ENCODE assay signal across 26 cellular contexts in genomic region chr16:73997340-73997711, GRCh38.
"Had no signal": no experiment of that assay in that cellular context is flagged by ENCODE, and none has a peak within 500 bp of the region (broad histone marks: within the 10 kb centered on the region; RNA-seq: fewer than 3 reads in every experiment).

No MANE protein-coding gene starts in this region.

- H3K36me3 ChIP-seq: brain microvascular endothelial cell, esophagus squamous epithelium, gastroesophageal sphincter had no signal

- H3K9me3 ChIP-seq: esophagus squamous epithelium had no signal

- H3K27ac ChIP-seq: brain microvascular endothelial cell, epithelial cell of prostate, esophagus squamous epithelium, gastroesophageal sphincter had no signal

- H3K4me1 ChIP-seq: esophagus squamous epithelium, gastroesophageal sphincter had no signal

- H3K4me1 Mint-ChIP-seq: activated CD4-positive, alpha-beta T cell treated with anti-CD3 and anti-CD28 coated beads for 36 hours; activated CD4-positive, alpha-beta T cell treated with anti-CD3 and anti-CD28 coated beads, Interleukin-2, amount 10 ng/mL, durations not matched to agents 24 days and 14 days; activated CD8-positive, alpha-beta memory T cell treated with anti-CD3 and anti-CD28 coated beads, Interleukin-2, amount 10 ng/mL, durations not matched to agents 7 days and 5 days; central memory CD8-positive, alpha-beta T cell had no signal

- ATAC-seq: activated CD4-positive, alpha-beta T cell treated with anti-CD3 and anti-CD28 coated beads for 36 hours; activated CD8-positive, alpha-beta memory T cell treated with anti-CD3 and anti-CD28 coated beads, Interleukin-2, amount 10 ng/mL, durations not matched to agents 7 days and 5 days; activated CD8-positive, alpha-beta T cell treated with anti-CD3 and anti-CD28 coated beads, Interleukin-2, amount 10 ng/mL, durations not matched to agents 7 days and 5 days had no signal

- H3K9me3 Mint-ChIP-seq: activated CD4-positive, alpha-beta memory T cell treated with anti-CD3 and anti-CD28 coated beads for 36 hours; activated CD4-positive, alpha-beta T cell treated with anti-CD3 and anti-CD28 coated beads, Interleukin-2, amount 10 ng/mL, durations not matched to agents 24 days and 14 days; activated T-helper 1 cell treated with anti-CD3 and anti-CD28 coated beads, Interleukin-12 subunit alpha, Interleukin-12 subunit beta, Interleukin-2, Interleukin-4 antibody, amounts not matched to agents 30 ng/mL and 10 ng/mL and 1 ng/mL, durations not matched to agents 14 hours and 24 hours and 36 hours had no signal

- H3K27me3 ChIP-seq: brain microvascular endothelial cell, esophagus squamous epithelium, gastroesophageal sphincter had no signal

- H3K27me3 Mint-ChIP-seq: activated CD4-positive, alpha-beta memory T cell treated with anti-CD3 and anti-CD28 coated beads for 36 hours; activated CD4-positive, alpha-beta T cell treated with anti-CD3 and anti-CD28 coated beads for 36 hours; activated CD4-positive, alpha-beta T cell treated with anti-CD3 and anti-CD28 coated beads, Interleukin-2, amount 10 ng/mL, durations not matched to agents 24 days and 14 days; activated CD8-positive, alpha-beta memory T cell treated with anti-CD3 and anti-CD28 coated beads, Interleukin-2, amount 10 ng/mL, durations not matched to agents 7 days and 5 days; activated naive CD8-positive, alpha-beta T cell; central memory CD8-positive, alpha-beta T cell had no signal

- H3K27ac Mint-ChIP-seq: activated CD4-positive, alpha-beta memory T cell treated with anti-CD3 and anti-CD28 coated beads for 36 hours; activated CD4-positive, alpha-beta T cell treated with anti-CD3 and anti-CD28 coated beads for 36 hours; activated CD4-positive, alpha-beta T cell treated with anti-CD3 and anti-CD28 coated beads, Interleukin-2, amount 10 ng/mL, durations not matched to agents 24 days and 14 days; activated CD8-positive, alpha-beta memory T cell treated with anti-CD3 and anti-CD28 coated beads, Interleukin-2, amount 10 ng/mL, durations not matched to agents 7 days and 5 days; activated CD8-positive, alpha-beta T cell treated with anti-CD3 and anti-CD28 coated beads, Interleukin-2, amount 10 ng/mL, durations not matched to agents 7 days and 5 days; activated naive CD8-positive, alpha-beta T cell; activated T-helper 1 cell treated with anti-CD3 and anti-CD28 coated beads, Interleukin-12 subunit alpha, Interleukin-12 subunit beta, Interleukin-2, Interleukin-4 antibody, amounts not matched to agents 30 ng/mL and 10 ng/mL and 1 ng/mL, durations not matched to agents 14 hours and 24 hours and 36 hours; activated T-helper 2 cell treated with anti-CD3 and anti-CD28 coated beads, Interferon-gamma antibody, Interleukin-2, Interleukin-4, amounts not matched to agents 10 μg/mL and 5 μg/mL and 100 μg/mL, durations not matched to agents 14 hours and 24 hours and 36 hours had no signal

- H3K36me3 Mint-ChIP-seq: activated CD4-positive, alpha-beta memory T cell treated with anti-CD3 and anti-CD28 coated beads for 36 hours; activated CD8-positive, alpha-beta memory T cell treated with anti-CD3 and anti-CD28 coated beads, Interleukin-2, amount 10 ng/mL, durations not matched to agents 7 days and 5 days; activated naive CD8-positive, alpha-beta T cell had no signal

- H3K4me3 ChIP-seq: esophagus squamous epithelium, gastroesophageal sphincter had no signal

- DNase-seq: activated CD4-positive, alpha-beta memory T cell treated with anti-CD3 and anti-CD28 coated beads for 36 hours; activated CD4-positive, alpha-beta T cell treated with anti-CD3 and anti-CD28 coated beads for 36 hours; activated CD4-positive, alpha-beta T cell treated with anti-CD3 and anti-CD28 coated beads, Interleukin-2, amount 10 ng/mL, durations not matched to agents 24 days and 14 days; activated CD4-positive, CD25-positive, alpha-beta regulatory T cell; activated CD4-positive, CD25-positive, alpha-beta regulatory T cell treated with anti-CD3 and anti-CD28 coated beads, Interleukin-2, amount 50 U/mL, for 72 hours; activated CD8-positive, alpha-beta memory T cell treated with anti-CD3 and anti-CD28 coated beads, Interleukin-2, amount 10 ng/mL, durations not matched to agents 7 days and 5 days; activated CD8-positive, alpha-beta memory T cell treated with anti-CD3 and anti-CD28 coated beads, Interleukin-2, amount 50 U/mL, for 4 hours; activated CD8-positive, alpha-beta T cell treated with anti-CD3 and anti-CD28 coated beads, Interleukin-2, amount 10 ng/mL, durations not matched to agents 7 days and 5 days; activated effector memory CD4-positive, alpha-beta T cell treated with anti-CD3 and anti-CD28 coated beads, Interleukin-2, amount 50 U/mL, for 16 hours; activated naive CD4-positive, alpha-beta T cell; activated naive CD4-positive, alpha-beta T cell treated with anti-CD3 and anti-CD28 coated beads, Interleukin-2, amount 50 U/mL, for 16 hours; activated T-cell treated with anti-CD3 and anti-CD28 coated beads, Interleukin-2, amount 50 U/mL, for 1 hour; activated T-cell treated with anti-CD3 and anti-CD28 coated beads, Interleukin-2, amount 50 U/mL, for 48 hours; amniotic stem cell; anterior cingulate cortex; effector CD8-positive, alpha-beta T cell; esophagus squamous epithelium; foreskin melanocyte; T-helper 2 cell had no signal

- H3K4me3 Mint-ChIP-seq: activated CD4-positive, alpha-beta memory T cell treated with anti-CD3 and anti-CD28 coated beads for 36 hours; activated CD4-positive, alpha-beta T cell treated with anti-CD3 and anti-CD28 coated beads for 36 hours; activated CD4-positive, alpha-beta T cell treated with anti-CD3 and anti-CD28 coated beads, Interleukin-2, amount 10 ng/mL, durations not matched to agents 24 days and 14 days; activated CD8-positive, alpha-beta memory T cell treated with anti-CD3 and anti-CD28 coated beads, Interleukin-2, amount 10 ng/mL, durations not matched to agents 7 days and 5 days; activated CD8-positive, alpha-beta T cell treated with anti-CD3 and anti-CD28 coated beads, Interleukin-2, amount 10 ng/mL, durations not matched to agents 7 days and 5 days; activated naive CD8-positive, alpha-beta T cell; activated T-helper 1 cell treated with anti-CD3 and anti-CD28 coated beads, Interleukin-12 subunit alpha, Interleukin-12 subunit beta, Interleukin-2, Interleukin-4 antibody, amounts not matched to agents 30 ng/mL and 10 ng/mL and 1 ng/mL, durations not matched to agents 14 hours and 24 hours and 36 hours; central memory CD8-positive, alpha-beta T cell had no signal
